ENCODE assay signal across 27 cellular contexts in the genomic region with DNA sequence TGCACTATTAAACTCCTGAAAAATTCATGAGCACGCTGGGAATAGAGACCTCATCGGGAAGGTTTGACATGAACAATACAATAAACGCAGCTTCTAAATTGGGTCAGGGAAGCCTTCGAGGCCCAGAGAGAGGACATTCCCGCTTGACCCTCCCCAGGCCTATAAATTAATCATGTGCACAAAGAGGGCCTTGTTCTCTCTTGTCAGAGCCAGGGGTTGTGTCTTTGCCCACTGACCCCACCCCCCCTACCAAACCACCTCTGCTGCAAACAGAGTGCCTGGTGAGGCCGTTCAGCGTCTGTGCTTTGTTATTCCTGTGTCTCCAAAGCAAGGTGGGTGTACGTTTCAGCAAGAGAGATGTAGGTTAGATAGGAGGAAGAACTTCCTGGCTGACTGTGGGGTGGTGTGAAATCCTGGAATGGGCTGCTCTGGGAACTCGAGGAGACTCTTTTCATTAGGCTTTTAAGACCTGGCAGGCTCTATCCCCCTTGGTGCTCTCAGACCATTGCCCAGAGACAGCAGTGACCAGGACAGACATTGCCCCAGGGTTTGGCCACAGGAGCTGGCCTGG. TPM values are rescaled to one million over a fixed set of nuclear protein-coding genes. Genes with fewer than 3 reads are reported as not detected.
DNase-seq lines count a peak whose midpoint lies in the region; ATAC-seq, FAIRE-seq and TF ChIP-seq lines count a peak whose summit lies in the region.
"Had no signal": no experiment of that assay in that cellular context is flagged by ENCODE, and none has a peak within 500 bp of the region (broad histone marks: within the 10 kb centered on the region; RNA-seq: fewer than 3 reads in every experiment).

No MANE protein-coding gene starts in this region.

- peaks cover 13% of the 10 kb centered on the region for H3K4me1 Mint-ChIP-seq in activated naive CD8-positive, alpha-beta T cell treated with anti-CD3 and anti-CD28 coated beads, Interleukin-2, amount 10 ng/mL, durations not matched to agents 7 days and 5 days
- peaks cover 12% of the 10 kb centered on the region for H3K4me1 Mint-ChIP-seq in activated naive CD8-positive, alpha-beta T cell treated with anti-CD3 and anti-CD28 coated beads for 36 hours
- H3K4me1 Mint-ChIP-seq in endodermal cell: peaks cover 7% of the 10 kb centered on the region
- peaks cover 82% of the 10 kb centered on the region for H3K4me1 Mint-ChIP-seq in nephron progenitor cell

- peak overlapping the region; percentile 21 for H3K27ac Mint-ChIP-seq in activated naive CD8-positive, alpha-beta T cell treated with anti-CD3 and anti-CD28 coated beads, Interleukin-2, amount 10 ng/mL, durations not matched to agents 7 days and 5 days
- H3K27ac Mint-ChIP-seq in activated naive CD8-positive, alpha-beta T cell treated with anti-CD3 and anti-CD28 coated beads for 36 hours: no peak overlapping the region
- H3K27ac Mint-ChIP-seq in endodermal cell: peak overlapping the region; percentile 38
- peak overlapping the region; percentile 77 for H3K27ac Mint-ChIP-seq in nephron progenitor cell

- no peak for ATAC-seq in activated naive CD8-positive, alpha-beta T cell treated with anti-CD3 and anti-CD28 coated beads, Interleukin-2, amount 10 ng/mL, durations not matched to agents 7 days and 5 days (ENCODE audit: low read depth)
- no peak for ATAC-seq in GM21786 (IDR thresholded peaks at IDR 0.05; ENCODE audit: unreplicated experiment)
- ATAC-seq: K562, left lobe of liver had no signal

- H3K4me3 Mint-ChIP-seq in activated naive CD8-positive, alpha-beta T cell treated with anti-CD3 and anti-CD28 coated beads, Interleukin-2, amount 10 ng/mL, durations not matched to agents 7 days and 5 days: no peak overlapping the region
- H3K4me3 Mint-ChIP-seq in activated naive CD8-positive, alpha-beta T cell treated with anti-CD3 and anti-CD28 coated beads for 36 hours: no peak overlapping the region
- H3K4me3 Mint-ChIP-seq in endodermal cell (no peak overlapping the region), nephron progenitor cell (peak overlapping the region; percentile 11)
- H3K4me3 Mint-ChIP-seq: naive B cell had no signal

- POLR2A ChIA-PET in activated naive CD8-positive, alpha-beta T cell treated with anti-CD3 and anti-CD28 coated beads, Interleukin-2, amount 10 ng/mL, durations not matched to agents 7 days and 5 days (lab: Charles Lee): no interaction called here

- FAIRE-seq in urothelium cell line (lab: Jason Lieb, UNC): no peak
- no peak for FAIRE-seq in HTR-8/SVneo (lab: Jason Lieb, UNC)
- FAIRE-seq: endothelial cell of umbilical vein, K562, small intestine had no signal

- peak overlapping the region; percentile 36 for H3K27ac ChIP-seq in endodermal cell (ENCODE audit: low read depth, low read length)
- H3K27ac ChIP-seq: GM23248, SJSA1, upper lobe of left lung had no signal

- H3K9me3 Mint-ChIP-seq in activated naive CD8-positive, alpha-beta T cell treated with anti-CD3 and anti-CD28 coated beads, Interleukin-2, amount 10 ng/mL, durations not matched to agents 7 days and 5 days: no peaks in the 10 kb centered on the region
- H3K9me3 Mint-ChIP-seq in activated naive CD8-positive, alpha-beta T cell treated with anti-CD3 and anti-CD28 coated beads for 36 hours: no peaks in the 10 kb centered on the region
- no peaks in the 10 kb centered on the region for H3K9me3 Mint-ChIP-seq in endodermal cell
- H3K9me3 Mint-ChIP-seq in nephron progenitor cell: no peaks in the 10 kb centered on the region

- no peaks in the 10 kb centered on the region for H3K9me3 ChIP-seq in endodermal cell (ENCODE audit: control insufficient read depth, low read length)
- H3K9me3 ChIP-seq: SJSA1, upper lobe of left lung had no signal

- H3K27me3 ChIP-seq in endodermal cell (ENCODE audit: control insufficient read depth, insufficient read depth, low read length, poor library complexity, severe bottlenecking): no peaks in the 10 kb centered on the region
- H3K27me3 ChIP-seq: dorsolateral prefrontal cortex, SJSA1, upper lobe of left lung had no signal

- 62 to 81% methylated on average over 6 to 9 of the region's 9 CpGs for WGBS in endodermal cell (ENCODE audit: insufficient coverage in 1 of 2, insufficient read length in 1 of 2), 2 experiments

- no peaks in the 10 kb centered on the region for H3K36me3 Mint-ChIP-seq in activated naive CD8-positive, alpha-beta T cell treated with anti-CD3 and anti-CD28 coated beads, Interleukin-2, amount 10 ng/mL, durations not matched to agents 7 days and 5 days
- no peaks in the 10 kb centered on the region for H3K36me3 Mint-ChIP-seq in activated naive CD8-positive, alpha-beta T cell treated with anti-CD3 and anti-CD28 coated beads for 36 hours
- H3K36me3 Mint-ChIP-seq in endodermal cell (ENCODE audit: low read depth): no peaks in the 10 kb centered on the region
- no peaks in the 10 kb centered on the region for H3K36me3 Mint-ChIP-seq in nephron progenitor cell (ENCODE audit: low read depth)

- H3K4me1 ChIP-seq in endodermal cell (ENCODE audit: control insufficient read depth, insufficient read depth, low read length): no peaks in the 10 kb centered on the region
- H3K4me1 ChIP-seq: SJSA1 had no signal

- no peak overlapping the region for H3K9ac ChIP-seq in endodermal cell (ENCODE audit: extremely low read depth, low read length, poor library complexity, severe bottlenecking)
- H3K9ac ChIP-seq: GM23248 had no signal

- DNase-seq in activated naive CD8-positive, alpha-beta T cell treated with anti-CD3 and anti-CD28 coated beads, Interleukin-2, amount 10 ng/mL, durations not matched to agents 7 days and 5 days: no peak
- no peak for DNase-seq in activated naive CD8-positive, alpha-beta T cell treated with anti-CD3 and anti-CD28 coated beads for 36 hours
- DNase-seq in endodermal cell (no peak), nephron progenitor cell (no peak), urothelium cell line (ENCODE audit: low spot score) (peak; percentile 39), DMS153 treated with DMSO at 0.1 percent for 48 hours (lab: John Stamatoyannopoulos, UW; ENCODE audit: unreplicated experiment) (no peak), HTR-8/SVneo (ENCODE audit: insufficient read length, low spot score) (no peak)
- DNase-seq: activated CD4-positive, alpha-beta T cell treated with anti-CD3 and anti-CD28 coated beads, Interleukin-2, amount 50 U/mL, for 48 hours; activated CD8-positive, alpha-beta memory T cell treated with anti-CD3 and anti-CD28 coated beads, Interleukin-2, amount 50 U/mL, for 4 hours; activated naive CD4-positive, alpha-beta T cell; DND-41; dorsolateral prefrontal cortex; GM23248; naive B cell; NCI-H1092; NCI-H1694 treated with DMSO at 0.1 percent for 48 hours; NCI-H510A; RPMI8226; small intestine; stimulated activated naive CD4-positive, alpha-beta T cell; T-helper 2 cell; upper lobe of left lung had no signal

- peaks cover 6% of the 10 kb centered on the region for H3K27me3 Mint-ChIP-seq in activated naive CD8-positive, alpha-beta T cell treated with anti-CD3 and anti-CD28 coated beads, Interleukin-2, amount 10 ng/mL, durations not matched to agents 7 days and 5 days
- H3K27me3 Mint-ChIP-seq in activated naive CD8-positive, alpha-beta T cell treated with anti-CD3 and anti-CD28 coated beads for 36 hours: no peaks in the 10 kb centered on the region
- H3K27me3 Mint-ChIP-seq in endodermal cell (ENCODE audit: insufficient read depth) (no peaks in the 10 kb centered on the region), nephron progenitor cell (ENCODE audit: low read depth, poor library complexity) (peaks cover 8% of the 10 kb centered on the region)

- TF ChIP-seq CTCF in endodermal cell (conservative IDR thresholded peaks at IDR 0.05) (no peak), nephron progenitor cell (IDR thresholded peaks at IDR 0.05) (no peak)

- no peak overlapping the region for H3K4me3 ChIP-seq in endodermal cell (ENCODE audit: low read length)
- H3K4me3 ChIP-seq: dorsolateral prefrontal cortex, GM23248, K562, SJSA1, upper lobe of left lung had no signal

- no peaks in the 10 kb centered on the region for H3K36me3 ChIP-seq in endodermal cell (ENCODE audit: control insufficient read depth, insufficient read depth, low read length)
- H3K36me3 ChIP-seq: SJSA1, upper lobe of left lung had no signal

RNA-seq across cellular contexts. Expression of a gene that starts 18.2 kb away (rescaled TPM):
- under 1 TPM; 0.20 to 0.25 TPM for total RNA-seq in activated naive CD8-positive, alpha-beta T cell treated with anti-CD3 and anti-CD28 coated beads, Interleukin-2, amount 10 ng/mL, durations not matched to agents 7 days and 5 days
- under 1 TPM; 0.18 to 0.33 TPM for total RNA-seq in activated naive CD8-positive, alpha-beta T cell treated with anti-CD3 and anti-CD28 coated beads for 36 hours
- total RNA-seq in endodermal cell: 10 to 100 TPM; 70.7 to 71.0 TPM
- 33.4 TPM for polyA plus RNA-seq in endodermal cell (2013, experiment 1 of 2)
- 36.0 TPM for polyA plus RNA-seq in endodermal cell (2013, experiment 2 of 2)

Comparison
In these comparisons a context has a peak if more than half of its experiments do, and no peak if none do; other contexts are left out.
1. RNA of a gene that starts 18.2 kb away (total RNA-seq): 70.7 to 71.0 TPM in endodermal cell; 0.18 to 0.33 TPM in activated naive CD8-positive, alpha-beta T cell treated with anti-CD3 and anti-CD28 coated beads for 36 hours and 0.20 to 0.25 TPM in activated naive CD8-positive, alpha-beta T cell treated with anti-CD3 and anti-CD28 coated beads, Interleukin-2, amount 10 ng/mL, durations not matched to agents 7 days and 5 days; every median in the first group is over 10 times any median in the second.